In genomic region chr6:125577263-125577662, GRCh38 we compare ENCODE assay signal across 18 cellular contexts.
A peak's percentile ranks its signal among the peaks of the same experiment; 100 is the strongest.
DNase-seq lines count a peak whose midpoint lies in the region; ATAC-seq and TF ChIP-seq lines count a peak whose summit lies in the region.
"Had no signal": no experiment of that assay in that cellular context is flagged by ENCODE, and none has a peak within 500 bp of the region (broad histone marks: within the 10 kb centered on the region; RNA-seq: fewer than 3 reads in every experiment).

No MANE protein-coding gene starts in this region.

- no peaks in the 10 kb centered on the region for H3K4me1 Mint-ChIP-seq in natural killer cell
- H3K4me1 Mint-ChIP-seq: CD14-positive monocyte; CD4-positive, alpha-beta memory T cell had no signal

- H3K27ac Mint-ChIP-seq in natural killer cell = no peak overlapping the region
- H3K27ac Mint-ChIP-seq: CD14-positive monocyte; CD4-positive, alpha-beta memory T cell; HFFc6 had no signal

- H3K27me3 Mint-ChIP-seq in natural killer cell (ENCODE audit: low read depth in 2 of 2) = peaks cover 0 to 9% of the 10 kb centered on the region in 2 donors

- intact Hi-C loops in natural killer cell (cut with micrococcal nuclease) = no loop called here

- DNase-seq in DMS 273 (lab: John Stamatoyannopoulos, UW; ENCODE audit: unreplicated experiment) = peak; percentile 43
- no peak for DNase-seq in DMS 273 treated with DMSO at 0.1 percent for 48 hours (lab: John Stamatoyannopoulos, UW)
- peak; percentile 54 to 87 for DNase-seq in NCI-H524 (lab: John Stamatoyannopoulos, UW)
- DNase-seq in NCI-H82 treated with DMSO at 0.1 percent for 48 hours (lab: John Stamatoyannopoulos, UW; ENCODE audit: unreplicated experiment) = peak; percentile 43
- no peak for DNase-seq in natural killer cell
- DNase-seq in cerebellum (ENCODE audit: low spot score) = no peak
- DNase-seq in retina = no peak
- DNase-seq: CD4-positive, alpha-beta memory T cell; DMS53; DND-41; EL; GOT3; H7; HFFc6 had no signal

- H3K9me3 Mint-ChIP-seq in natural killer cell = no peaks in the 10 kb centered on the region
- H3K9me3 Mint-ChIP-seq: CD4-positive, alpha-beta memory T cell had no signal

- TF ChIP-seq CTCF in natural killer cell (IDR thresholded peaks at IDR 0.05) = no peak

- H3K4me3 Mint-ChIP-seq in natural killer cell = no peak overlapping the region
- H3K4me3 Mint-ChIP-seq: CD14-positive monocyte; CD4-positive, alpha-beta memory T cell; HFFc6 had no signal

- H3K36me3 Mint-ChIP-seq in natural killer cell = no peaks in the 10 kb centered on the region
- H3K36me3 Mint-ChIP-seq: CD14-positive monocyte; CD4-positive, alpha-beta memory T cell had no signal

- no peak for ATAC-seq in natural killer cell
- ATAC-seq: A549, GM12878, HCT116 had no signal

Comparison
In these comparisons a context has a peak if more than half of its experiments do, and no peak if none do; other contexts are left out.
1. DNase-seq: peak in DMS 273 (single experiment), NCI-H524 (2 of 2) and NCI-H82 treated with DMSO at 0.1 percent for 48 hours (single experiment); none in DMS 273 treated with DMSO at 0.1 percent for 48 hours (single experiment), natural killer cell (single experiment), cerebellum (single experiment) and retina (single experiment).